In the genomic region with DNA sequence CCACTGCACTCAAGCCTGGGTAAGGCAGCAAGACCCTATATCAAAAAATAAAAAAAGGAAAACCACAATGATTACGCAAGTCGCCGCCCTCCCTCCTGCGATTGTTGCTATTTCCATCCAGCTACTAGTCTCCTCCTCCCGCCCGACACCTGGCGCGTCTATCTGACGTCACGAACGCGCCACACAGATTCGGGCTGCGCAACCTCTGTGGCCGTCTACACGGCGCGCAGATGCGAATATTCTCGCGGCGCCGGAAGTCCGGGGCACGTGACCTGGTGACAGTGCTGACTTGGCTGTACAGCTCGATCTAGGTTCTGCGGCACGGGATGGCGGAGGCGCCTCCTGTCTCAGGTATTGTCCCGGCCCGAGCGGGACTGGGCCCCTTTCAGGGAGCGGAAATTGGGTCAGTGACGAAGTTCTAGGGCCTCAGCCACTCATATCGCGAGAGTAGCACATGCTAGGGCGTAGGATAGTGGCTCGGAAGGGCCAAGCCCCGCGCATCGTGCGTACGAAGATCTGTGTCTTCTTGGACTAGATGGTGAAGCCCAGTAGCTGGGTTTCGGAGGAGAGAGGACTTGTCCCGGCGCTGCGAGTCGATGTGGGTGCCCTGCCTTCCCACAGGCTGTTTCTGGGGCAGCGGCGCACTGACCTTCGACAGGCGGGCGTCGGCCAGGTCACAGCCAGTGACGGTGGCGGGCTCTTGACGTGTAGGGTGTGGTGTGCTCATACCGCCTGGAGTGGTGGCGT, we compare ENCODE assay signal across 1 cellular context.
TF ChIP-seq lines count a peak whose summit lies in the region.

A gene (plus strand): TSS at position 270 of the 747 bp plus-strand sequence. CDS start 57 bp downstream, at position 327.

TF ChIP-seq in K562, 482 proteins besides CTCF, POLR2A, EP300 and RAD21 (continued from another document and continues in another):
- TF ChIP-seq POLR2H (tag; IDR thresholded peaks at IDR 0.05; ENCODE audit: low read depth), result peak; percentile 82
- TF ChIP-seq SRSF7 (optimal IDR thresholded peaks at IDR 0.05; ENCODE audit: low read depth, low read length), result no peak
- no peak for TF ChIP-seq ZNF239 (CRISPR knock-in tag; IDR thresholded peaks at IDR 0.05)
- TF ChIP-seq, protein P1, sequence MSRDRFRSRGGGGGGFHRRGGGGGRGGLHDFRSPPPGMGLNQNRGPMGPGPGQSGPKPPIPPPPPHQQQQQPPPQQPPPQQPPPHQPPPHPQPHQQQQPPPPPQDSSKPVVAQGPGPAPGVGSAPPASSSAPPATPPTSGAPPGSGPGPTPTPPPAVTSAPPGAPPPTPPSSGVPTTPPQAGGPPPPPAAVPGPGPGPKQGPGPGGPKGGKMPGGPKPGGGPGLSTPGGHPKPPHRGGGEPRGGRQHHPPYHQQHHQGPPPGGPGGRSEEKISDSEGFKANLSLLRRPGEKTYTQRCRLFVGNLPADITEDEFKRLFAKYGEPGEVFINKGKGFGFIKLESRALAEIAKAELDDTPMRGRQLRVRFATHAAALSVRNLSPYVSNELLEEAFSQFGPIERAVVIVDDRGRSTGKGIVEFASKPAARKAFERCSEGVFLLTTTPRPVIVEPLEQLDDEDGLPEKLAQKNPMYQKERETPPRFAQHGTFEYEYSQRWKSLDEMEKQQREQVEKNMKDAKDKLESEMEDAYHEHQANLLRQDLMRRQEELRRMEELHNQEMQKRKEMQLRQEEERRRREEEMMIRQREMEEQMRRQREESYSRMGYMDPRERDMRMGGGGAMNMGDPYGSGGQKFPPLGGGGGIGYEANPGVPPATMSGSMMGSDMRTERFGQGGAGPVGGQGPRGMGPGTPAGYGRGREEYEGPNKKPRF (IDR thresholded peaks at IDR 0.05; ENCODE audit: low read depth, low read length), result no peak
- TF ChIP-seq POU5F1 (IDR thresholded peaks at IDR 0.05; ENCODE audit: borderline replicate concordance, low read depth, low read length, partially characterized antibody), result no peak
- no peak for TF ChIP-seq ZBTB17 (CRISPR knock-in tag; IDR thresholded peaks at IDR 0.05)
- TF ChIP-seq, protein P2, sequence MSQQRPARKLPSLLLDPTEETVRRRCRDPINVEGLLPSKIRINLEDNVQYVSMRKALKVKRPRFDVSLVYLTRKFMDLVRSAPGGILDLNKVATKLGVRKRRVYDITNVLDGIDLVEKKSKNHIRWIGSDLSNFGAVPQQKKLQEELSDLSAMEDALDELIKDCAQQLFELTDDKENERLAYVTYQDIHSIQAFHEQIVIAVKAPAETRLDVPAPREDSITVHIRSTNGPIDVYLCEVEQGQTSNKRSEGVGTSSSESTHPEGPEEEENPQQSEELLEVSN (IDR thresholded peaks at IDR 0.05; ENCODE audit: borderline replicate concordance in 1 of 2, extremely low read depth in 1 of 2, insufficient read depth in 1 of 2, insufficient read length in 1 of 2, low read depth in 1 of 2, low read length in 1 of 2, poor library complexity in 1 of 2, severe bottlenecking in 1 of 2), result peak in 1 of 2 experiments; percentile 78
- TF ChIP-seq YBX1 (IDR thresholded peaks at IDR 0.05), result no peak
- no peak for TF ChIP-seq NCOA4 (IDR thresholded peaks at IDR 0.05; ENCODE audit: partially characterized antibody)
- TF ChIP-seq NFRKB (IDR thresholded peaks at IDR 0.05; ENCODE audit: low read depth), result peak; percentile 96
- no peak for TF ChIP-seq HMG20B (CRISPR knock-in tag; IDR thresholded peaks at IDR 0.05)
- no peak for TF ChIP-seq KDM1A (IDR thresholded peaks at IDR 0.05)
- no peak for TF ChIP-seq NCOA1 (IDR thresholded peaks at IDR 0.05; ENCODE audit: low read depth)
- TF ChIP-seq, protein P3, sequence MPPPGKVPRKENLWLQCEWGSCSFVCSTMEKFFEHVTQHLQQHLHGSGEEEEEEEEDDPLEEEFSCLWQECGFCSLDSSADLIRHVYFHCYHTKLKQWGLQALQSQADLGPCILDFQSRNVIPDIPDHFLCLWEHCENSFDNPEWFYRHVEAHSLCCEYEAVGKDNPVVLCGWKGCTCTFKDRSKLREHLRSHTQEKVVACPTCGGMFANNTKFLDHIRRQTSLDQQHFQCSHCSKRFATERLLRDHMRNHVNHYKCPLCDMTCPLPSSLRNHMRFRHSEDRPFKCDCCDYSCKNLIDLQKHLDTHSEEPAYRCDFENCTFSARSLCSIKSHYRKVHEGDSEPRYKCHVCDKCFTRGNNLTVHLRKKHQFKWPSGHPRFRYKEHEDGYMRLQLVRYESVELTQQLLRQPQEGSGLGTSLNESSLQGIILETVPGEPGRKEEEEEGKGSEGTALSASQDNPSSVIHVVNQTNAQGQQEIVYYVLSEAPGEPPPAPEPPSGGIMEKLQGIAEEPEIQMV (tag; conservative IDR thresholded peaks at IDR 0.05; ENCODE audit: low read depth), result no peak
- TF ChIP-seq LEF1 (IDR thresholded peaks at IDR 0.05), result peak; percentile 29; the same call in 1 of the 2 replicates
- TF ChIP-seq, protein P4, sequence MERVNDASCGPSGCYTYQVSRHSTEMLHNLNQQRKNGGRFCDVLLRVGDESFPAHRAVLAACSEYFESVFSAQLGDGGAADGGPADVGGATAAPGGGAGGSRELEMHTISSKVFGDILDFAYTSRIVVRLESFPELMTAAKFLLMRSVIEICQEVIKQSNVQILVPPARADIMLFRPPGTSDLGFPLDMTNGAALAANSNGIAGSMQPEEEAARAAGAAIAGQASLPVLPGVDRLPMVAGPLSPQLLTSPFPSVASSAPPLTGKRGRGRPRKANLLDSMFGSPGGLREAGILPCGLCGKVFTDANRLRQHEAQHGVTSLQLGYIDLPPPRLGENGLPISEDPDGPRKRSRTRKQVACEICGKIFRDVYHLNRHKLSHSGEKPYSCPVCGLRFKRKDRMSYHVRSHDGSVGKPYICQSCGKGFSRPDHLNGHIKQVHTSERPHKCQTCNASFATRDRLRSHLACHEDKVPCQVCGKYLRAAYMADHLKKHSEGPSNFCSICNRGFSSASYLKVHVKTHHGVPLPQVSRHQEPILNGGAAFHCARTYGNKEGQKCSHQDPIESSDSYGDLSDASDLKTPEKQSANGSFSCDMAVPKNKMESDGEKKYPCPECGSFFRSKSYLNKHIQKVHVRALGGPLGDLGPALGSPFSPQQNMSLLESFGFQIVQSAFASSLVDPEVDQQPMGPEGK (CRISPR knock-in tag; IDR thresholded peaks at IDR 0.05; ENCODE audit: borderline replicate concordance), result no peak
- TF ChIP-seq SETDB1 (IDR thresholded peaks at IDR 0.05; ENCODE audit: low read length), result no peak
- TF ChIP-seq THRAP3 (IDR thresholded peaks at IDR 0.05; ENCODE audit: borderline replicate concordance), result no peak
- TF ChIP-seq, protein P5, sequence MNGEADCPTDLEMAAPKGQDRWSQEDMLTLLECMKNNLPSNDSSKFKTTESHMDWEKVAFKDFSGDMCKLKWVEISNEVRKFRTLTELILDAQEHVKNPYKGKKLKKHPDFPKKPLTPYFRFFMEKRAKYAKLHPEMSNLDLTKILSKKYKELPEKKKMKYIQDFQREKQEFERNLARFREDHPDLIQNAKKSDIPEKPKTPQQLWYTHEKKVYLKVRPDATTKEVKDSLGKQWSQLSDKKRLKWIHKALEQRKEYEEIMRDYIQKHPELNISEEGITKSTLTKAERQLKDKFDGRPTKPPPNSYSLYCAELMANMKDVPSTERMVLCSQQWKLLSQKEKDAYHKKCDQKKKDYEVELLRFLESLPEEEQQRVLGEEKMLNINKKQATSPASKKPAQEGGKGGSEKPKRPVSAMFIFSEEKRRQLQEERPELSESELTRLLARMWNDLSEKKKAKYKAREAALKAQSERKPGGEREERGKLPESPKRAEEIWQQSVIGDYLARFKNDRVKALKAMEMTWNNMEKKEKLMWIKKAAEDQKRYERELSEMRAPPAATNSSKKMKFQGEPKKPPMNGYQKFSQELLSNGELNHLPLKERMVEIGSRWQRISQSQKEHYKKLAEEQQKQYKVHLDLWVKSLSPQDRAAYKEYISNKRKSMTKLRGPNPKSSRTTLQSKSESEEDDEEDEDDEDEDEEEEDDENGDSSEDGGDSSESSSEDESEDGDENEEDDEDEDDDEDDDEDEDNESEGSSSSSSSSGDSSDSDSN (IDR thresholded peaks at IDR 0.05; ENCODE audit: borderline replicate concordance in 1 of 2, low read depth in 2 of 2, low read length in 2 of 2), result no peak
- TF ChIP-seq, protein P6, sequence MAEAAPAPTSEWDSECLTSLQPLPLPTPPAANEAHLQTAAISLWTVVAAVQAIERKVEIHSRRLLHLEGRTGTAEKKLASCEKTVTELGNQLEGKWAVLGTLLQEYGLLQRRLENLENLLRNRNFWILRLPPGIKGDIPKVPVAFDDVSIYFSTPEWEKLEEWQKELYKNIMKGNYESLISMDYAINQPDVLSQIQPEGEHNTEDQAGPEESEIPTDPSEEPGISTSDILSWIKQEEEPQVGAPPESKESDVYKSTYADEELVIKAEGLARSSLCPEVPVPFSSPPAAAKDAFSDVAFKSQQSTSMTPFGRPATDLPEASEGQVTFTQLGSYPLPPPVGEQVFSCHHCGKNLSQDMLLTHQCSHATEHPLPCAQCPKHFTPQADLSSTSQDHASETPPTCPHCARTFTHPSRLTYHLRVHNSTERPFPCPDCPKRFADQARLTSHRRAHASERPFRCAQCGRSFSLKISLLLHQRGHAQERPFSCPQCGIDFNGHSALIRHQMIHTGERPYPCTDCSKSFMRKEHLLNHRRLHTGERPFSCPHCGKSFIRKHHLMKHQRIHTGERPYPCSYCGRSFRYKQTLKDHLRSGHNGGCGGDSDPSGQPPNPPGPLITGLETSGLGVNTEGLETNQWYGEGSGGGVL (CRISPR knock-in tag; IDR thresholded peaks at IDR 0.05), result no peak
- TF ChIP-seq CREM (IDR thresholded peaks at IDR 0.05; ENCODE audit: low read depth), result peak; percentile 99
- TF ChIP-seq, protein P7, sequence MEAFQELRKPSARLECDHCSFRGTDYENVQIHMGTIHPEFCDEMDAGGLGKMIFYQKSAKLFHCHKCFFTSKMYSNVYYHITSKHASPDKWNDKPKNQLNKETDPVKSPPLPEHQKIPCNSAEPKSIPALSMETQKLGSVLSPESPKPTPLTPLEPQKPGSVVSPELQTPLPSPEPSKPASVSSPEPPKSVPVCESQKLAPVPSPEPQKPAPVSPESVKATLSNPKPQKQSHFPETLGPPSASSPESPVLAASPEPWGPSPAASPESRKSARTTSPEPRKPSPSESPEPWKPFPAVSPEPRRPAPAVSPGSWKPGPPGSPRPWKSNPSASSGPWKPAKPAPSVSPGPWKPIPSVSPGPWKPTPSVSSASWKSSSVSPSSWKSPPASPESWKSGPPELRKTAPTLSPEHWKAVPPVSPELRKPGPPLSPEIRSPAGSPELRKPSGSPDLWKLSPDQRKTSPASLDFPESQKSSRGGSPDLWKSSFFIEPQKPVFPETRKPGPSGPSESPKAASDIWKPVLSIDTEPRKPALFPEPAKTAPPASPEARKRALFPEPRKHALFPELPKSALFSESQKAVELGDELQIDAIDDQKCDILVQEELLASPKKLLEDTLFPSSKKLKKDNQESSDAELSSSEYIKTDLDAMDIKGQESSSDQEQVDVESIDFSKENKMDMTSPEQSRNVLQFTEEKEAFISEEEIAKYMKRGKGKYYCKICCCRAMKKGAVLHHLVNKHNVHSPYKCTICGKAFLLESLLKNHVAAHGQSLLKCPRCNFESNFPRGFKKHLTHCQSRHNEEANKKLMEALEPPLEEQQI (IDR thresholded peaks at IDR 0.05), result 0 out of 2 replicates have a peak, but pooled peaks have one; percentile 45
- TF ChIP-seq, protein P8, sequence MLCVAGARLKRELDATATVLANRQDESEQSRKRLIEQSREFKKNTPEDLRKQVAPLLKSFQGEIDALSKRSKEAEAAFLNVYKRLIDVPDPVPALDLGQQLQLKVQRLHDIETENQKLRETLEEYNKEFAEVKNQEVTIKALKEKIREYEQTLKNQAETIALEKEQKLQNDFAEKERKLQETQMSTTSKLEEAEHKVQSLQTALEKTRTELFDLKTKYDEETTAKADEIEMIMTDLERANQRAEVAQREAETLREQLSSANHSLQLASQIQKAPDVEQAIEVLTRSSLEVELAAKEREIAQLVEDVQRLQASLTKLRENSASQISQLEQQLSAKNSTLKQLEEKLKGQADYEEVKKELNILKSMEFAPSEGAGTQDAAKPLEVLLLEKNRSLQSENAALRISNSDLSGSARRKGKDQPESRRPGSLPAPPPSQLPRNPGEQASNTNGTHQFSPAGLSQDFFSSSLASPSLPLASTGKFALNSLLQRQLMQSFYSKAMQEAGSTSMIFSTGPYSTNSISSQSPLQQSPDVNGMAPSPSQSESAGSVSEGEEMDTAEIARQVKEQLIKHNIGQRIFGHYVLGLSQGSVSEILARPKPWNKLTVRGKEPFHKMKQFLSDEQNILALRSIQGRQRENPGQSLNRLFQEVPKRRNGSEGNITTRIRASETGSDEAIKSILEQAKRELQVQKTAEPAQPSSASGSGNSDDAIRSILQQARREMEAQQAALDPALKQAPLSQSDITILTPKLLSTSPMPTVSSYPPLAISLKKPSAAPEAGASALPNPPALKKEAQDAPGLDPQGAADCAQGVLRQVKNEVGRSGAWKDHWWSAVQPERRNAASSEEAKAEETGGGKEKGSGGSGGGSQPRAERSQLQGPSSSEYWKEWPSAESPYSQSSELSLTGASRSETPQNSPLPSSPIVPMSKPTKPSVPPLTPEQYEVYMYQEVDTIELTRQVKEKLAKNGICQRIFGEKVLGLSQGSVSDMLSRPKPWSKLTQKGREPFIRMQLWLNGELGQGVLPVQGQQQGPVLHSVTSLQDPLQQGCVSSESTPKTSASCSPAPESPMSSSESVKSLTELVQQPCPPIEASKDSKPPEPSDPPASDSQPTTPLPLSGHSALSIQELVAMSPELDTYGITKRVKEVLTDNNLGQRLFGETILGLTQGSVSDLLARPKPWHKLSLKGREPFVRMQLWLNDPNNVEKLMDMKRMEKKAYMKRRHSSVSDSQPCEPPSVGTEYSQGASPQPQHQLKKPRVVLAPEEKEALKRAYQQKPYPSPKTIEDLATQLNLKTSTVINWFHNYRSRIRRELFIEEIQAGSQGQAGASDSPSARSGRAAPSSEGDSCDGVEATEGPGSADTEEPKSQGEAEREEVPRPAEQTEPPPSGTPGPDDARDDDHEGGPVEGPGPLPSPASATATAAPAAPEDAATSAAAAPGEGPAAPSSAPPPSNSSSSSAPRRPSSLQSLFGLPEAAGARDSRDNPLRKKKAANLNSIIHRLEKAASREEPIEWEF (CRISPR knock-in tag; IDR thresholded peaks at IDR 0.05), result no peak
- TF ChIP-seq, protein P9, sequence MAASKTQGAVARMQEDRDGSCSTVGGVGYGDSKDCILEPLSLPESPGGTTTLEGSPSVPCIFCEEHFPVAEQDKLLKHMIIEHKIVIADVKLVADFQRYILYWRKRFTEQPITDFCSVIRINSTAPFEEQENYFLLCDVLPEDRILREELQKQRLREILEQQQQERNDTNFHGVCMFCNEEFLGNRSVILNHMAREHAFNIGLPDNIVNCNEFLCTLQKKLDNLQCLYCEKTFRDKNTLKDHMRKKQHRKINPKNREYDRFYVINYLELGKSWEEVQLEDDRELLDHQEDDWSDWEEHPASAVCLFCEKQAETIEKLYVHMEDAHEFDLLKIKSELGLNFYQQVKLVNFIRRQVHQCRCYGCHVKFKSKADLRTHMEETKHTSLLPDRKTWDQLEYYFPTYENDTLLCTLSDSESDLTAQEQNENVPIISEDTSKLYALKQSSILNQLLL (CRISPR knock-in tag; IDR thresholded peaks at IDR 0.05; ENCODE audit: borderline replicate concordance), result no peak
- no peak for TF ChIP-seq PHF21A (IDR thresholded peaks at IDR 0.05; ENCODE audit: borderline replicate concordance, low read depth)
- TF ChIP-seq, protein P10, sequence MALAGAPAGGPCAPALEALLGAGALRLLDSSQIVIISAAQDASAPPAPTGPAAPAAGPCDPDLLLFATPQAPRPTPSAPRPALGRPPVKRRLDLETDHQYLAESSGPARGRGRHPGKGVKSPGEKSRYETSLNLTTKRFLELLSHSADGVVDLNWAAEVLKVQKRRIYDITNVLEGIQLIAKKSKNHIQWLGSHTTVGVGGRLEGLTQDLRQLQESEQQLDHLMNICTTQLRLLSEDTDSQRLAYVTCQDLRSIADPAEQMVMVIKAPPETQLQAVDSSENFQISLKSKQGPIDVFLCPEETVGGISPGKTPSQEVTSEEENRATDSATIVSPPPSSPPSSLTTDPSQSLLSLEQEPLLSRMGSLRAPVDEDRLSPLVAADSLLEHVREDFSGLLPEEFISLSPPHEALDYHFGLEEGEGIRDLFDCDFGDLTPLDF (CRISPR knock-in tag; IDR thresholded peaks at IDR 0.05), result 0 out of 2 replicates have a peak, but pooled peaks have one; percentile 19
- no peak; the same call in 1 of the 2 replicates for TF ChIP-seq GABPB2 (CRISPR knock-in tag; conservative IDR thresholded peaks at IDR 0.05)
- no peak for TF ChIP-seq ZNF551 (CRISPR knock-in tag; IDR thresholded peaks at IDR 0.05)
